ENCODE assay signal across 21 cellular contexts in genomic region chr2:200218645-200219044, GRCh38.
DNase-seq lines count a peak whose midpoint lies in the region; ATAC-seq, FAIRE-seq and TF ChIP-seq lines count a peak whose summit lies in the region.
"Had no signal": no experiment of that assay in that cellular context is flagged by ENCODE, and none has a peak within 500 bp of the region (broad histone marks: within the 10 kb centered on the region; RNA-seq: fewer than 3 reads in every experiment).

No MANE protein-coding gene starts in this region.

- no peak overlapping the region for H3K14ac ChIP-seq in H1 (ENCODE audit: insufficient read length)

- POLR2A ChIA-PET in HCT116 (lab: Charles Lee) (no interaction called here), H1 (lab: Charles Lee; ENCODE audit: partially characterized antibody) (no interaction called here)

- RAD21 ChIA-PET in HCT116 (lab: Charles Lee; ENCODE audit: low non-redundant PET in 1 of 2, low total read pairs in 2 of 2, uncharacterized antibody in 2 of 2, unreplicated experiment in 2 of 2): no interaction called here

- no peak for FAIRE-seq in H1 (lab: Jason Lieb, UNC)
- FAIRE-seq: A204.1, GM18507, H54 had no signal

- peak overlapping the region; percentile 3; the same call in 1 of the 2 replicates for H2BK15ac ChIP-seq in H1 (ENCODE audit: low read length)

- no TSS peak for BruUV-seq in HCT116 (replicated peaks; lab: Mats Ljungman, UMichigan)

- peaks cover 58% of the 10 kb centered on the region for H3K4me1 Mint-ChIP-seq in progenitor cell of endocrine pancreas (ENCODE audit: low read depth)
- H3K4me1 Mint-ChIP-seq: CD4-positive, alpha-beta memory T cell had no signal

- H3K23ac ChIP-seq in H1 (ENCODE audit: insufficient read length): no peak overlapping the region

- no peaks in the 10 kb centered on the region for H3K27me3 Mint-ChIP-seq in progenitor cell of endocrine pancreas

- DNase-seq in NCI-H2171 treated with DMSO at 0.1 percent for 48 hours (lab: John Stamatoyannopoulos, UW): peak; percentile 59
- no peak for DNase-seq in NCI-H2171 (lab: John Stamatoyannopoulos, UW)
- DNase-seq in HCT116 (ENCODE audit: low read depth, low spot score): no peak
- DNase-seq in H1 (ENCODE audit: low read depth in 1 of 2, low spot score in 2 of 2): no peak
- DNase-seq in progenitor cell of endocrine pancreas (ENCODE audit: low spot score, unreplicated experiment): no peak
- no peak for DNase-seq in prostate gland (ENCODE audit: low spot score)
- DNase-seq in NCI-H2029 treated with DMSO at 0.1 percent for 48 hours (lab: John Stamatoyannopoulos, UW): no peak
- DNase-seq: C1 segment of cervical spinal cord; CD4-positive, alpha-beta memory T cell; COR-L47; DMS153; MM.1S; NCI-H2029; NCI-H748 treated with DMSO at 0.1 percent for 48 hours; NK-92 treated with Interleukin-12 subunit alpha and Interleukin-12 subunit beta, amount 100 ng/mL, for 24 hours; PC-3; SK-N-SH had no signal

- H4K5ac ChIP-seq in H1 (ENCODE audit: insufficient read length, low read depth, low read length): no peak overlapping the region

- H4K20me1 ChIP-seq in HCT116 (ENCODE audit: insufficient read depth) (no peaks in the 10 kb centered on the region), H1 (replicated peaks in 1 of 2; ENCODE audit: control insufficient read depth in 1 of 2, insufficient read depth in 2 of 2, low read length in 2 of 2) (no peaks in the 10 kb centered on the region)

- H3K4me3 Mint-ChIP-seq in progenitor cell of endocrine pancreas (ENCODE audit: low read depth): no peak overlapping the region
- H3K4me3 Mint-ChIP-seq: CD4-positive, alpha-beta memory T cell had no signal

- H3K27ac Mint-ChIP-seq in progenitor cell of endocrine pancreas: peak overlapping the region; percentile 94
- H3K27ac Mint-ChIP-seq: CD4-positive, alpha-beta memory T cell had no signal

- no peak overlapping the region for H2BK120ac ChIP-seq in H1 (replicated peaks; ENCODE audit: low read depth, low read length)

- no peak overlapping the region for H3K4me2 ChIP-seq in HCT116 (ENCODE audit: low read length)
- no peak overlapping the region for H3K4me2 ChIP-seq in H1 (ENCODE audit: insufficient read depth in 1 of 2, low read depth in 2 of 2, low read length in 2 of 2)
- H3K4me2 ChIP-seq: KMS-11, SK-N-SH had no signal

- H3K79me2 ChIP-seq in HCT116 (ENCODE audit: insufficient read depth, low read length): no peaks in the 10 kb centered on the region
- H3K79me2 ChIP-seq in H1 (ENCODE audit: control insufficient read depth in 1 of 2, insufficient read depth in 2 of 2, low read length in 2 of 2): no peaks in the 10 kb centered on the region

- H3K56ac ChIP-seq in H1 (replicated peaks; ENCODE audit: insufficient read length, low read depth, low read length): no peak overlapping the region

- no peaks in the 10 kb centered on the region for H3K23me2 ChIP-seq in H1 (ENCODE audit: low read depth, low read length)

- no peak overlapping the region for H4K8ac ChIP-seq in H1 (ENCODE audit: extremely low read depth, insufficient read depth, low read length)

- H3K9me3 Mint-ChIP-seq in progenitor cell of endocrine pancreas (ENCODE audit: low read depth): peaks cover 3% of the 10 kb centered on the region
- H3K9me3 Mint-ChIP-seq: CD4-positive, alpha-beta memory T cell had no signal

- H3K4me3 ChIP-seq in HCT116 (replicated peaks in 1 of 2; ENCODE audit: low read depth in 1 of 2, low read length in 2 of 2) (no peak overlapping the region), H1 (ENCODE audit: extremely low read depth in 1 of 4, insufficient read depth in 2 of 4, low read depth in 3 of 4, low read length in 4 of 4) (no peak overlapping the region), prostate gland (no peak overlapping the region)

- H2BK20ac ChIP-seq in H1 (ENCODE audit: low read length): no peak overlapping the region

- CTCF ChIA-PET in HCT116 (lab: Charles Lee): no interaction called here
- CTCF ChIA-PET in H1 (lab: Charles Lee; ENCODE audit: partially characterized antibody): interaction anchor here (1.1 kb wide), 1 partner anchor 13 kb away, joined by 4 read pairs; no protein-coding TSS in a partner anchor

- H3K36me3 ChIP-seq in HCT116 (ENCODE audit: control insufficient read depth in 1 of 2, insufficient read depth in 2 of 2, low read length in 2 of 2) (no peaks in the 10 kb centered on the region), H1 (ENCODE audit: control insufficient read depth in 2 of 4, insufficient read depth in 4 of 4, low read length in 3 of 4) (no peaks in the 10 kb centered on the region), prostate gland (no peaks in the 10 kb centered on the region)

- H3K9ac ChIP-seq in HCT116 (ENCODE audit: low read length) (no peak overlapping the region), H1 (replicated peaks in 1 of 4; ENCODE audit: extremely low read depth in 1 of 4, low read depth in 3 of 4, low read length in 3 of 4) (no peak overlapping the region)
- H3K9ac ChIP-seq: KMS-11, SK-N-SH had no signal

- no peaks in the 10 kb centered on the region for H3K9me2 ChIP-seq in HCT116 (ENCODE audit: insufficient read depth)
- H3K9me2 ChIP-seq: SK-N-SH had no signal

- TF ChIP-seq RAD21 in HCT116 (IDR thresholded peaks at IDR 0.05; ENCODE audit: low read depth) (no peak), H1 (IDR thresholded peaks at IDR 0.05 in 1 of 2, conservative IDR thresholded peaks at IDR 0.05 in 1 of 2; ENCODE audit: low read depth in 2 of 2, low read length in 2 of 2) (no peak)

- H2BK12ac ChIP-seq in H1 (ENCODE audit: low read depth, low read length): no peak overlapping the region; the same call in 1 of the 2 replicates

- 91% methylated on average over 1 of the region's 1 CpG; no CpG with 5 or more reads in 1 of the 2 experiments for WGBS in H1 (ENCODE audit: extremely low coverage in 1 of 2, insufficient coverage in 1 of 2, insufficient read length in 1 of 2, insufficient replicate concordance in 2 of 2, low coverage in 1 of 2, low lambda C conversion rate in 2 of 2, missing lambda C conversion rate in 1 of 2), 2 experiments
- 87% methylated on average over 1 of the region's 1 CpG for WGBS in prostate gland

- peak; percentile 61 for ATAC-seq in HCT116
- ATAC-seq: PC-3 had no signal

- intact Hi-C loops in HCT116 (cut with micrococcal nuclease) (no loop called here), prostate gland (cut with DNase I) (no loop called here)

- no peaks in the 10 kb centered on the region for H3K79me1 ChIP-seq in H1 (ENCODE audit: low read depth, low read length)

- no peaks in the 10 kb centered on the region for H3K4me1 ChIP-seq in HCT116 (ENCODE audit: control insufficient read depth in 1 of 2, insufficient read depth in 2 of 2, low read length in 2 of 2)
- peaks cover 0 to 8% (median 1%) of the 10 kb centered on the region in 4 experiments; a peak in 3 of 7 replicates for H3K4me1 ChIP-seq in H1 (replicated peaks in 1 of 4; ENCODE audit: control insufficient read depth in 3 of 4, insufficient read depth in 4 of 4, low read length in 3 of 4)
- H3K4me1 ChIP-seq in prostate gland (replicated peaks): no peaks in the 10 kb centered on the region

- H3K27ac ChIP-seq in HCT116 (ENCODE audit: low read depth, low read length): no peak overlapping the region
- H3K27ac ChIP-seq in H1 (ENCODE audit: low read depth, low read length): no peak overlapping the region
- no peak overlapping the region for H3K27ac ChIP-seq in prostate gland
- H3K27ac ChIP-seq: KMS-11 had no signal

- H3K36me3 Mint-ChIP-seq in progenitor cell of endocrine pancreas (ENCODE audit: insufficient read depth): no peaks in the 10 kb centered on the region
- H3K36me3 Mint-ChIP-seq: CD4-positive, alpha-beta memory T cell had no signal

- H3K9me3 ChIP-seq in HCT116 (ENCODE audit: control insufficient read depth in 1 of 2, insufficient read depth in 1 of 2, low read depth in 1 of 2, low read length in 2 of 2) (no peaks in the 10 kb centered on the region), H1 (ENCODE audit: insufficient read depth in 2 of 2, low read depth in 1 of 2, low read length in 1 of 2) (no peaks in the 10 kb centered on the region), prostate gland (no peaks in the 10 kb centered on the region)
- H3K9me3 ChIP-seq: SK-N-SH had no signal

- TF ChIP-seq POLR2A in HCT116 (IDR thresholded peaks at IDR 0.05; ENCODE audit: borderline replicate concordance, extremely low read depth, insufficient read depth, insufficient read length): no peak
- TF ChIP-seq POLR2A in H1 (IDR thresholded peaks at IDR 0.05; ENCODE audit: control extremely low read depth in 1 of 2, low read depth in 2 of 2, low read length in 2 of 2): no peak
- TF ChIP-seq POLR2A in prostate gland (IDR thresholded peaks at IDR 0.05): no peak

- H4K91ac ChIP-seq in H1 (replicated peaks; ENCODE audit: insufficient read length, low read length): no peak overlapping the region

- H3K18ac ChIP-seq in H1 (ENCODE audit: extremely low read depth, low read length): no peak overlapping the region

- TF ChIP-seq EP300 in H1 (IDR thresholded peaks at IDR 0.05; ENCODE audit: borderline replicate concordance in 1 of 2, low read depth in 2 of 2, low read length in 2 of 2): no peak

- no peak overlapping the region for H2BK5ac ChIP-seq in H1 (ENCODE audit: low read depth, low read length)

- H3K27me3 ChIP-seq in HCT116 (ENCODE audit: insufficient read depth, low read length) (no peaks in the 10 kb centered on the region), H1 (replicated peaks in 1 of 4; ENCODE audit: control insufficient read depth in 3 of 4, extremely low read depth in 1 of 4, insufficient read depth in 3 of 4, low read length in 3 of 4) (no peaks in the 10 kb centered on the region), prostate gland (replicated peaks; ENCODE audit: insufficient read depth) (no peaks in the 10 kb centered on the region)

- H2AK5ac ChIP-seq in H1 (ENCODE audit: low read depth, low read length): no peak overlapping the region

- H2AFZ ChIP-seq in HCT116 (ENCODE audit: low read depth, low read length, poor library complexity, severe bottlenecking) (no peak overlapping the region), H1 (ENCODE audit: low read length) (no peak overlapping the region)

- no peak overlapping the region for H3K4ac ChIP-seq in H1 (replicated peaks; ENCODE audit: insufficient read length, low read depth, low read length)

- no peak for TF ChIP-seq CTCF in HCT116 (IDR thresholded peaks at IDR 0.05 in 2 of 3, conservative IDR thresholded peaks at IDR 0.05 in 1 of 3; ENCODE audit: borderline replicate concordance in 1 of 3, insufficient read depth in 1 of 3, low read depth in 2 of 3, low read length in 2 of 3)
- no peak for TF ChIP-seq CTCF in H1 (IDR thresholded peaks at IDR 0.05; ENCODE audit: control extremely low read depth in 1 of 3, insufficient read depth in 1 of 3, low read depth in 1 of 3, low read length in 3 of 3)
- no peak for TF ChIP-seq CTCF in progenitor cell of endocrine pancreas (IDR thresholded peaks at IDR 0.05; ENCODE audit: unreplicated experiment)
- TF ChIP-seq CTCF in prostate gland (IDR thresholded peaks at IDR 0.05): no peak

TF ChIP-seq in HCT116, 20 proteins besides CTCF, POLR2A, EP300 and RAD21:
- no peak for TF ChIP-seq CEBPB (IDR thresholded peaks at IDR 0.05; ENCODE audit: low read depth)

TF ChIP-seq in H1, 55 proteins besides CTCF, POLR2A, EP300 and RAD21 (continues in another document):
- TF ChIP-seq EZH2 (IDR thresholded peaks at IDR 0.05; ENCODE audit: low read depth, low read length, severe bottlenecking) (no peak), RBBP5 (IDR thresholded peaks at IDR 0.05; ENCODE audit: borderline replicate concordance, low read depth, low read length) (no peak), HDAC2 (IDR thresholded peaks at IDR 0.05; ENCODE audit: borderline replicate concordance in 1 of 2, low read depth in 2 of 2, low read length in 2 of 2) (no peak)
